17 cellular contexts compared by ENCODE assay signal in the genomic region with DNA sequence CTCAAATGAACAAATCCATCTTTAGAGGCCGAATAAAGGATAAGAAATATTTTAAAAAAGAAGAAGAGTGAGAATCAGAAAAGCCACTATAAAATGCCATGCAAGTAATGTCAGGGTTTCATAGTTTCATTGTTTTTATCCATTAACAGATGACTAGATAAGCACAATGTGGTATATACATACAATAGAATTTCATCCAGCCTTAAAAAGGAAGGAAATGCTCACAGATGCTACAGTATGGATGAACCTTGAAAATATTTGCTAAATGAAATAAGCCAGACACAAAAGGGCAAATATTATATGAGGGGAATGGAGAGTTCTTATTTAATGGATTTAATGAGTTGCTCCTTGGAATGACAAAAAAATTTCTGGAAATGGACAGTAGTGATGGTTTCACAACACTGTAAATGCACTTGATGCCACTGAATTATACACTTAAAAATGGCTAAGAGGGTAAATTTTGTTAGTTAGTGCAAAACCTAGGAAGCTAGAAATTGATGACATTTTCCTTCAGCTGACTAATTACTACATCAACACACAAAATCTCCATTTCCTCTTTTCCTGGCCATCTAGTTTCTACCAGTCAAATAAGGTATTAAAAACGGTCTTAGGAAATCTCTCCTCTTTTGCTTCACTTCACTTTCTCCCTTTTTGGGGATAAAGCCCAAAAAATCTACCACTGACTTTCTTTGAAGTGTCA.
"Had no signal": no experiment of that assay in that cellular context is flagged by ENCODE, and none has a peak within 500 bp of the region (broad histone marks: within the 10 kb centered on the region; RNA-seq: fewer than 3 reads in every experiment).

No MANE protein-coding gene starts in this region.

- H3K4me1 Mint-ChIP-seq: memory B cell; natural killer cell; stimulated activated memory B cell treated with anti-CD40 and anti-IgM and Interleukin-4, amounts not matched to agents 10 μg/mL and 1 μg/mL and 100 μg/mL, for 72 hours had no signal

- H3K9me3 Mint-ChIP-seq: activated CD8-positive, alpha-beta T cell treated with anti-CD3 and anti-CD28 coated beads for 36 hours; activated naive CD8-positive, alpha-beta T cell treated with anti-CD3 and anti-CD28 coated beads, Interleukin-2, amount 50 U/mL, for 24 hours; activated T-cell treated with anti-CD3 and anti-CD28 coated beads, Interleukin-2, amount 50 U/mL, for 72 hours; memory B cell; natural killer cell had no signal

- H3K36me3 Mint-ChIP-seq: memory B cell; natural killer cell; stimulated activated memory B cell treated with anti-CD40 and anti-IgM and Interleukin-4, amounts not matched to agents 10 μg/mL and 1 μg/mL and 100 μg/mL, for 72 hours had no signal

- H3K4me3 ChIP-seq: cardiac muscle cell, heart left ventricle, right lobe of liver, transverse colon had no signal

- DNase-seq: activated CD4-positive, alpha-beta T cell treated with anti-CD3 and anti-CD28 coated beads for 4 hours; activated CD8-positive, alpha-beta memory T cell treated with anti-CD3 and anti-CD28 coated beads, Interleukin-2, amount 50 U/mL, for 4 hours; activated CD8-positive, alpha-beta T cell treated with anti-CD3 and anti-CD28 coated beads for 36 hours; activated naive CD8-positive, alpha-beta T cell treated with anti-CD3 and anti-CD28 coated beads, Interleukin-2, amount 50 U/mL, for 24 hours; activated T-cell treated with anti-CD3 and anti-CD28 coated beads, Interleukin-2, amount 50 U/mL, for 72 hours; effector CD4-positive, alpha-beta T cell; heart left ventricle; natural killer cell; right lobe of liver; stimulated activated CD4-positive, alpha-beta T cell treated with anti-CD3 and anti-CD28 coated beads, Interleukin-1b, Interleukin-23, amount 100 ng/mL, for 48 hours; T1000; transverse colon had no signal

- H3K9me3 ChIP-seq: heart left ventricle, right lobe of liver, transverse colon had no signal

- H3K4me3 Mint-ChIP-seq: activated CD8-positive, alpha-beta T cell treated with anti-CD3 and anti-CD28 coated beads for 36 hours; activated naive CD8-positive, alpha-beta T cell treated with anti-CD3 and anti-CD28 coated beads, Interleukin-2, amount 50 U/mL, for 24 hours; activated T-cell treated with anti-CD3 and anti-CD28 coated beads, Interleukin-2, amount 50 U/mL, for 72 hours; memory B cell; natural killer cell; stimulated activated memory B cell treated with anti-CD40 and anti-IgM and Interleukin-4, amounts not matched to agents 10 μg/mL and 1 μg/mL and 100 μg/mL, for 72 hours had no signal

- H3K27ac ChIP-seq: cardiac muscle cell, heart left ventricle, right lobe of liver, transverse colon had no signal

- H3K36me3 ChIP-seq: cardiac muscle cell, heart left ventricle, right lobe of liver, transverse colon had no signal

- H3K27ac Mint-ChIP-seq: activated CD8-positive, alpha-beta T cell treated with anti-CD3 and anti-CD28 coated beads for 36 hours; activated naive CD8-positive, alpha-beta T cell treated with anti-CD3 and anti-CD28 coated beads, Interleukin-2, amount 50 U/mL, for 24 hours; activated T-cell treated with anti-CD3 and anti-CD28 coated beads, Interleukin-2, amount 50 U/mL, for 72 hours; memory B cell; natural killer cell; progenitor cell of endocrine pancreas; stimulated activated memory B cell treated with anti-CD40 and anti-IgM and Interleukin-4, amounts not matched to agents 10 μg/mL and 1 μg/mL and 100 μg/mL, for 72 hours had no signal

- H3K4me1 ChIP-seq: right lobe of liver, transverse colon had no signal

- ATAC-seq: activated CD8-positive, alpha-beta T cell treated with anti-CD3 and anti-CD28 coated beads for 36 hours; activated naive CD8-positive, alpha-beta T cell treated with anti-CD3 and anti-CD28 coated beads, Interleukin-2, amount 50 U/mL, for 24 hours; activated T-cell treated with anti-CD3 and anti-CD28 coated beads, Interleukin-2, amount 50 U/mL, for 72 hours; heart left ventricle; left lobe of liver; natural killer cell; right lobe of liver; stimulated activated memory B cell treated with anti-CD40 and anti-IgM and Interleukin-4, amounts not matched to agents 10 μg/mL and 1 μg/mL and 100 μg/mL, for 72 hours had no signal

- H3K27me3 Mint-ChIP-seq: activated CD8-positive, alpha-beta T cell treated with anti-CD3 and anti-CD28 coated beads for 36 hours; progenitor cell of endocrine pancreas had no signal

- H3K27me3 ChIP-seq: cardiac muscle cell, heart left ventricle, right lobe of liver, transverse colon had no signal
